ENCODE assay signal across 8 cellular contexts in the genomic region with DNA sequence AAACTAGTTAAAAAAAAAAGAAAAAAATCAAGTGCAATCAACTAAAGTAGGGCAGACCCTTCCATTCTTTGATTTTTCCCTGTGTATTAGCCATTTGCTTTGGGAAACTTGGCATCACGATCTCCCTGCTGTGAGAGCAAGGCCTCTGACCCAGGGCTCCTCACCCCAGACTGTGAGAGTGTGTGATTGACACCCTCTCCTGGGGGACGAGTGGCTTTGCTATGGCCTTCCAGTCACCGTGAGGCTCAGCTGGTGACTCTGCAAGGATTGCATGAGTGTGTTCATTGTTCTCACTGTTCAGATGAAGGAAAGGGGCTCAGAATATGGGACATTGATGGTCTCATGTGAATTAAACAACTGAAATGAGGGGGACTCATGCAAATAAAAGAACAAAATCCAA.
DNase-seq lines count a peak whose midpoint lies in the region; ATAC-seq and TF ChIP-seq lines count a peak whose summit lies in the region.
"Had no signal": no experiment of that assay in that cellular context is flagged by ENCODE, and none has a peak within 500 bp of the region (broad histone marks: within the 10 kb centered on the region; RNA-seq: fewer than 3 reads in every experiment).

No MANE protein-coding gene starts in this region.

- peak overlapping the region in 2 of 3 donors; percentile 58 to 69 for H3K4me3 Mint-ChIP-seq in T-cell

- H3K36me3 Mint-ChIP-seq in T-cell, result peaks cover 30% of the 10 kb centered on the region

- TF ChIP-seq CTCF in left ventricle myocardium inferior (IDR thresholded peaks at IDR 0.05; ENCODE audit: borderline replicate concordance) (peak; percentile 25), omental fat pad (IDR thresholded peaks at IDR 0.05) (no peak)

- no peak overlapping the region for H3K4me3 ChIP-seq in left ventricle myocardium inferior

- H3K27ac ChIP-seq in left ventricle myocardium inferior (replicated peaks) (no peak overlapping the region), substantia nigra (ENCODE audit: low read depth, low read length, poor library complexity, severe bottlenecking) (peak overlapping the region; percentile 24)

- H3K27me3 ChIP-seq in left ventricle myocardium inferior (ENCODE audit: low read depth), result no peaks in the 10 kb centered on the region

- H3K4me1 ChIP-seq in left ventricle myocardium inferior, result peaks cover 36% of the 10 kb centered on the region

- CTCF ChIA-PET in T-cell (lab: Charles Lee), result no interaction called here

- peaks cover 0 to 2% of the 10 kb centered on the region in 2 donors for H3K27me3 Mint-ChIP-seq in T-cell

- H3K36me3 ChIP-seq in left ventricle myocardium inferior, result no peaks in the 10 kb centered on the region

- H3K4me1 Mint-ChIP-seq in T-cell, result peaks cover 43 to 47% (median 44%) of the 10 kb centered on the region in 3 donors

- intact Hi-C loops in left ventricle myocardium inferior (cut with micrococcal nuclease), result no loop called here

- H3K9me3 ChIP-seq in left ventricle myocardium inferior (replicated peaks), result no peaks in the 10 kb centered on the region

- POLR2A ChIA-PET in T-cell (lab: Charles Lee), result no interaction called here

- no peaks in the 10 kb centered on the region for H3K9me3 Mint-ChIP-seq in T-cell

- DNase-seq in T-cell (no peak), left ventricle myocardium inferior (no peak), substantia nigra (lab: John Stamatoyannopoulos, UW) (peak in 39 of 49 donors; percentile 10 to 83 (median 55)), omental fat pad (ENCODE audit: low spot score) (no peak)
- no peak for DNase-seq in stimulated activated CD4-positive, alpha-beta T cell treated with anti-CD3 and anti-CD28 coated beads, Interleukin-12 subunit alpha, Interleukin-12 subunit beta, amount 100 ng/mL, for 4 hours
- DNase-seq: NCI-H187 treated with DMSO at 0.1 percent for 48 hours had no signal

- peak overlapping the region in 1 of 2 donors; percentile 24 for H3K27ac Mint-ChIP-seq in T-cell

- ATAC-seq in GM21619 (IDR thresholded peaks at IDR 0.05; ENCODE audit: unreplicated experiment) (peak; percentile 32), T-cell (replicated peaks in 1 of 4) (no peak), omental fat pad (ENCODE audit: low FRiP score) (no peak), HG03565 (IDR thresholded peaks at IDR 0.05; ENCODE audit: unreplicated experiment) (no peak)

Comparison
In these comparisons a context has a peak if more than half of its experiments do, and no peak if none do; other contexts are left out.
1. DNase-seq: peak in substantia nigra (39 of 49); none in T-cell (0 of 34), left ventricle myocardium inferior (single experiment), omental fat pad (single experiment) and stimulated activated CD4-positive, alpha-beta T cell treated with anti-CD3 and anti-CD28 coated beads, Interleukin-12 subunit alpha, Interleukin-12 subunit beta, amount 100 ng/mL, for 4 hours (single experiment).